1 cellular context compared by ENCODE assay signal in the genomic region with DNA sequence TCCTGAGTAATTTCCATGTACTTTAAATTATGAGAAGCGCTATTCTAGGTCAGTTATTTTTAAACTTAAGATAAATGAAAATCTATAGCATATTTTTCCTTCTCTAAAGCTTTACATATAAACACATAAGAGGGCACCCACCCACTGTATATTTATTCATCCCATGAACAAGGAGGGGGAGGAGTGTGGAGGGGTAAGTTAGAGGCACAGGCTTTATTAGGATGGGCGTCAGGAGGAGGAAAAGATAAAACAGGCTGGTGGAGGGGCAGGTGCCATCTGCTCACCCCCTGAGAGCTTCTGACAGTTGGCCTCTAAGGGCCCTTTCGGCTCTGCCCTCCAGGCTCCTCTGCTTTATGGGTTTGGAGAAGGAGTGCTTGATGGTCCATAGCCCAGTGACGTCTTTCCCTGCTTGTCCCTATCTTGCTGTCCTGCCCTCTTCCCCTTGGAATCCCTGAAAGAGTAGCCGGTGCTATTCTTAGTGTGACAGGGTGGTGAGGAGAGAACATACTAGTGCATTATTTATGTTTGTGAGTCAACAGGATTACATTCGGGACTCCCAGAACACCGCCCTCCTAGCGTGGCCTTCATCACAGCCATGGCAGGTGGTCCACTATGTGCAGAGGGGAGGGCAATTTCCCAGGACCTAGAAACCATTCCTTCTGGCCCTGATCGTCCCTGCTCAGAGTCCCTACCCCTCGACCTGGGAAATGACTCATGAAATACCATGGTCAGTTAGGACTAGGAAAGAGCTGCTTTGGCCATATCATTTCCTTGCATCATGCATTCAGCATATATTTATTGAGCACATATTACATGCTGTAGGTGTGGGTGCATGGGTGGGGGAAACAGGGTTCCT.
TF ChIP-seq lines count a peak whose summit lies in the region.

No MANE protein-coding gene starts in this region.

TF ChIP-seq in HCT116, 20 proteins besides CTCF, POLR2A, EP300 and RAD21 (continued from another document):
- TF ChIP-seq ATF3 (IDR thresholded peaks at IDR 0.05) (no peak), ZNF274 (IDR thresholded peaks at IDR 0.05; ENCODE audit: low read depth, low read length) (no peak), SRF (IDR thresholded peaks at IDR 0.05; ENCODE audit: low read depth) (no peak), SIN3A (IDR thresholded peaks at IDR 0.05; ENCODE audit: low read depth) (no peak), JUND (IDR thresholded peaks at IDR 0.05) (no peak), MAX (IDR thresholded peaks at IDR 0.05) (no peak), CBX3 (IDR thresholded peaks at IDR 0.05; ENCODE audit: low read depth) (no peak), FOSL1 (IDR thresholded peaks at IDR 0.05; ENCODE audit: low read depth) (no peak)
- TF ChIP-seq, protein P1, sequence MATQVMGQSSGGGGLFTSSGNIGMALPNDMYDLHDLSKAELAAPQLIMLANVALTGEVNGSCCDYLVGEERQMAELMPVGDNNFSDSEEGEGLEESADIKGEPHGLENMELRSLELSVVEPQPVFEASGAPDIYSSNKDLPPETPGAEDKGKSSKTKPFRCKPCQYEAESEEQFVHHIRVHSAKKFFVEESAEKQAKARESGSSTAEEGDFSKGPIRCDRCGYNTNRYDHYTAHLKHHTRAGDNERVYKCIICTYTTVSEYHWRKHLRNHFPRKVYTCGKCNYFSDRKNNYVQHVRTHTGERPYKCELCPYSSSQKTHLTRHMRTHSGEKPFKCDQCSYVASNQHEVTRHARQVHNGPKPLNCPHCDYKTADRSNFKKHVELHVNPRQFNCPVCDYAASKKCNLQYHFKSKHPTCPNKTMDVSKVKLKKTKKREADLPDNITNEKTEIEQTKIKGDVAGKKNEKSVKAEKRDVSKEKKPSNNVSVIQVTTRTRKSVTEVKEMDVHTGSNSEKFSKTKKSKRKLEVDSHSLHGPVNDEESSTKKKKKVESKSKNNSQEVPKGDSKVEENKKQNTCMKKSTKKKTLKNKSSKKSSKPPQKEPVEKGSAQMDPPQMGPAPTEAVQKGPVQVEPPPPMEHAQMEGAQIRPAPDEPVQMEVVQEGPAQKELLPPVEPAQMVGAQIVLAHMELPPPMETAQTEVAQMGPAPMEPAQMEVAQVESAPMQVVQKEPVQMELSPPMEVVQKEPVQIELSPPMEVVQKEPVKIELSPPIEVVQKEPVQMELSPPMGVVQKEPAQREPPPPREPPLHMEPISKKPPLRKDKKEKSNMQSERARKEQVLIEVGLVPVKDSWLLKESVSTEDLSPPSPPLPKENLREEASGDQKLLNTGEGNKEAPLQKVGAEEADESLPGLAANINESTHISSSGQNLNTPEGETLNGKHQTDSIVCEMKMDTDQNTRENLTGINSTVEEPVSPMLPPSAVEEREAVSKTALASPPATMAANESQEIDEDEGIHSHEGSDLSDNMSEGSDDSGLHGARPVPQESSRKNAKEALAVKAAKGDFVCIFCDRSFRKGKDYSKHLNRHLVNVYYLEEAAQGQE (IDR thresholded peaks at IDR 0.05; ENCODE audit: low read depth) = no peak
